ENCODE assay signal across 5 cellular contexts in genomic region chr18:49301608-49302007, GRCh38.
"Had no signal": no experiment of that assay in that cellular context is flagged by ENCODE, and none has a peak within 500 bp of the region (broad histone marks: within the 10 kb centered on the region; RNA-seq: fewer than 3 reads in every experiment).

No MANE protein-coding gene starts in this region.

- DNase-seq: H9, HCEC 1CT, IMR-90, KBM-7 had no signal

- ATAC-seq: GM23338 had no signal

- H3K4me2 ChIP-seq: GM23338 had no signal

- H3K4me3 ChIP-seq: GM23338 had no signal

- H2AFZ ChIP-seq: GM23338 had no signal
